1 cellular context compared by ENCODE assay signal in the genomic region with DNA sequence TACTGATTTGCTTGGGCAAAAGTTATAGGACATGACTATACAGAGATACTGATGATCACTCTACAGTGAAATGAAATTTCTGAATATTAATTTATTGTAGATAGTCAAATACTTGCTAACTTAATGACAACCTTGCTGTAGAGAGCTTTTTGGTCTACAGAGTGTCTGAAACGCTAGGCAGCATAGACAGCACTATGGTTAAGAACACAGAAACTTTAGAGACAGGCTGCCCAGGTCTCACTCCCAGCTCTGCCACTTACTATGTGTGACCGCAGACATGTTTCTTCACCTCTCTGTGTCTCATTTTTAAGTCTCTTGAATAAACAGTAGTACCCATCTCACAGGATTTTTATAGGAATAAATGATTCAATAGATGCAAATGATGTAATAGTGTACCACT.
TF ChIP-seq lines count a peak whose summit lies in the region.

No MANE protein-coding gene starts in this region.

TF ChIP-seq in GM23338, 12 proteins besides CTCF, POLR2A, EP300 and RAD21 (continued from another document):
- TF ChIP-seq, protein P1, sequence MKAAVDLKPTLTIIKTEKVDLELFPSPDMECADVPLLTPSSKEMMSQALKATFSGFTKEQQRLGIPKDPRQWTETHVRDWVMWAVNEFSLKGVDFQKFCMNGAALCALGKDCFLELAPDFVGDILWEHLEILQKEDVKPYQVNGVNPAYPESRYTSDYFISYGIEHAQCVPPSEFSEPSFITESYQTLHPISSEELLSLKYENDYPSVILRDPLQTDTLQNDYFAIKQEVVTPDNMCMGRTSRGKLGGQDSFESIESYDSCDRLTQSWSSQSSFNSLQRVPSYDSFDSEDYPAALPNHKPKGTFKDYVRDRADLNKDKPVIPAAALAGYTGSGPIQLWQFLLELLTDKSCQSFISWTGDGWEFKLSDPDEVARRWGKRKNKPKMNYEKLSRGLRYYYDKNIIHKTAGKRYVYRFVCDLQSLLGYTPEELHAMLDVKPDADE (IDR thresholded peaks at IDR 0.05), result no peak
- TF ChIP-seq CREB1 (CRISPR knock-in tag; IDR thresholded peaks at IDR 0.05; ENCODE audit: low read depth) (no peak), EZH2 (IDR thresholded peaks at IDR 0.05; ENCODE audit: low read depth, unreplicated experiment) (no peak)
- TF ChIP-seq, protein P2, sequence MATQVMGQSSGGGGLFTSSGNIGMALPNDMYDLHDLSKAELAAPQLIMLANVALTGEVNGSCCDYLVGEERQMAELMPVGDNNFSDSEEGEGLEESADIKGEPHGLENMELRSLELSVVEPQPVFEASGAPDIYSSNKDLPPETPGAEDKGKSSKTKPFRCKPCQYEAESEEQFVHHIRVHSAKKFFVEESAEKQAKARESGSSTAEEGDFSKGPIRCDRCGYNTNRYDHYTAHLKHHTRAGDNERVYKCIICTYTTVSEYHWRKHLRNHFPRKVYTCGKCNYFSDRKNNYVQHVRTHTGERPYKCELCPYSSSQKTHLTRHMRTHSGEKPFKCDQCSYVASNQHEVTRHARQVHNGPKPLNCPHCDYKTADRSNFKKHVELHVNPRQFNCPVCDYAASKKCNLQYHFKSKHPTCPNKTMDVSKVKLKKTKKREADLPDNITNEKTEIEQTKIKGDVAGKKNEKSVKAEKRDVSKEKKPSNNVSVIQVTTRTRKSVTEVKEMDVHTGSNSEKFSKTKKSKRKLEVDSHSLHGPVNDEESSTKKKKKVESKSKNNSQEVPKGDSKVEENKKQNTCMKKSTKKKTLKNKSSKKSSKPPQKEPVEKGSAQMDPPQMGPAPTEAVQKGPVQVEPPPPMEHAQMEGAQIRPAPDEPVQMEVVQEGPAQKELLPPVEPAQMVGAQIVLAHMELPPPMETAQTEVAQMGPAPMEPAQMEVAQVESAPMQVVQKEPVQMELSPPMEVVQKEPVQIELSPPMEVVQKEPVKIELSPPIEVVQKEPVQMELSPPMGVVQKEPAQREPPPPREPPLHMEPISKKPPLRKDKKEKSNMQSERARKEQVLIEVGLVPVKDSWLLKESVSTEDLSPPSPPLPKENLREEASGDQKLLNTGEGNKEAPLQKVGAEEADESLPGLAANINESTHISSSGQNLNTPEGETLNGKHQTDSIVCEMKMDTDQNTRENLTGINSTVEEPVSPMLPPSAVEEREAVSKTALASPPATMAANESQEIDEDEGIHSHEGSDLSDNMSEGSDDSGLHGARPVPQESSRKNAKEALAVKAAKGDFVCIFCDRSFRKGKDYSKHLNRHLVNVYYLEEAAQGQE (IDR thresholded peaks at IDR 0.05; ENCODE audit: unreplicated experiment), result no peak
